17 cellular contexts compared by ENCODE assay signal in the genomic region with DNA sequence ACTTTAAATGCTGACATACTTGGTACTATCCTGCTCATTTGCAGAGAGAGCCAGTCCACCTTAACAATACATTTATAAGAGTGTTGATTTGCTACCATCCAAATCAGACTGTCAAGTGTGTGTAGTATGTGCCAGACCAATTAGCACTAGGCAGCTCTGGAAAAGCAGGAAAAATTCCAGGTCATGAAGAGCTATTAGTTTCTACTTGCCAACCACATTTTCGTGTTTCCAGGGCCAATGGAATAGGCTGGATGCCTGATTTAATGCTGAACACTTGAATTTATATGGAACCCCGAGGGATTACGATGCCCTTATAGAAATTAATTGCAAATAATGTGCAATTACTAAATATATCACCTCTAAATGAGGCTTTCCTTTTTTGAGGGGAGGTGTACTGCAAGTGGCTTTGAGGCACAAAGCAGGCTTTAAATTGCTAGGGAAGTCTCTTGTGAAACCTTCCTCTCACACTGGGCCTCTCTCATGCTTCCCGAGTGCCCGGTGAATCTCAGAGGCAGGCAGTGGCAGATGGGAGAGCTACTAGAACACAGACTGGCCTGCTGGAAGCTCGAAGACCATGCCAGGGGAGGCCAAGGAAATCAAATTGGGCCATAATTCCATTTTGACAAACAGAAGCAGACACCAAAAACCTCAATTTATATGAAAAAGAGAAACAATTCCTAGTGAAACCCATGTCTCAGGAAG.
DNase-seq lines count a peak whose midpoint lies in the region; ATAC-seq and TF ChIP-seq lines count a peak whose summit lies in the region.
"Had no signal": no experiment of that assay in that cellular context is flagged by ENCODE, and none has a peak within 500 bp of the region (broad histone marks: within the 10 kb centered on the region; RNA-seq: fewer than 3 reads in every experiment).

No MANE protein-coding gene starts in this region.

- H4K20me1 ChIP-seq in GM23248 (ENCODE audit: insufficient read depth): no peaks in the 10 kb centered on the region

- H3K36me3 ChIP-seq in GM23248 (ENCODE audit: low read depth): no peaks in the 10 kb centered on the region

- no peak for ATAC-seq in Right ventricle myocardium inferior
- ATAC-seq: activated CD4-positive, CD25-positive, alpha-beta regulatory T cell treated with anti-CD3 and anti-CD28 coated beads, Interleukin-2, amount 50 U/mL, for 24 hours; activated CD8-positive, alpha-beta T cell treated with anti-CD3 and anti-CD28 coated beads, Interleukin-2, amount 10 ng/mL, durations not matched to agents 7 days and 5 days; natural killer cell treated with Interleukin-12 subunit alpha and Interleukin-12 subunit beta and Interleukin-15 and Interleukin-18, amount 100 ng/mL, for 72 hours had no signal

- no peaks in the 10 kb centered on the region; the same call in 1 of the 2 replicates for H3K4me1 ChIP-seq in GM23248 (ENCODE audit: insufficient read depth)

- intact Hi-C loops in Right ventricle myocardium inferior (cut with DNase I): no loop called here

- TF ChIP-seq CTCF in coronary artery (IDR thresholded peaks at IDR 0.05): no peak

- no peak overlapping the region for H3K9ac ChIP-seq in GM23248

- H3K9me3 ChIP-seq in GM23248 (ENCODE audit: low read depth): no peaks in the 10 kb centered on the region

- no peak overlapping the region for H3K4me2 ChIP-seq in GM23248 (ENCODE audit: unreplicated experiment)

- H3K27ac ChIP-seq in angular gyrus (ENCODE audit: low read depth, low read length) (peak overlapping the region; percentile 12), GM23248 (no peak overlapping the region), coronary artery (no peak overlapping the region)

- WGBS in GM23248 (ENCODE audit: low coverage in 1 of 2, low lambda C conversion rate in 2 of 2, missing lambda C conversion rate in 2 of 2), 2 experiments: 43 to 46% methylated on average over 6 of the region's 6 CpGs

- no peaks in the 10 kb centered on the region for H3K9me2 ChIP-seq in GM23248 (ENCODE audit: insufficient read depth)

- H2AFZ ChIP-seq in GM23248: no peak overlapping the region

- H3K4me3 ChIP-seq in GM23248 (no peak overlapping the region), coronary artery (no peak overlapping the region)

- H3K27me3 ChIP-seq in GM23248 (replicated peaks; ENCODE audit: insufficient read depth): no peaks in the 10 kb centered on the region

- in situ Hi-C loops in GM23248 (cut with MboI): no loop called here

- DNase-seq in DMS 273 treated with DMSO at 0.1 percent for 48 hours (lab: John Stamatoyannopoulos, UW) (peak; percentile 48), NCI-H128 (lab: John Stamatoyannopoulos, UW; ENCODE audit: unreplicated experiment) (peak; percentile 1), medulla oblongata (ENCODE audit: extremely low spot score) (peak; percentile 55), GM23248 (no peak), coronary artery (ENCODE audit: low spot score) (no peak), Right ventricle myocardium inferior (ENCODE audit: missing footprints) (no peak)
- no peak for DNase-seq in stimulated activated CD4-positive, alpha-beta T cell treated with anti-CD3 and anti-CD28 coated beads, Interleukin-2, amount 100 ng/mL, for 24 hours
- DNase-seq: activated CD8-positive, alpha-beta T cell treated with anti-CD3 and anti-CD28 coated beads, Interleukin-2, amount 10 ng/mL, durations not matched to agents 7 days and 5 days; activated naive CD4-positive, alpha-beta T cell treated with Interleukin-2 at 50 U/mL for 16 hours; activated T-cell treated with anti-CD3 and anti-CD28 coated beads, Interleukin-2, amount 50 U/mL, for 1 hour; amniotic stem cell; CD4-positive, CD25-positive, alpha-beta regulatory T cell; effector memory CD4-positive, alpha-beta T cell; Karpas-422 had no signal

- no peaks in the 10 kb centered on the region for H3K79me2 ChIP-seq in GM23248 (ENCODE audit: insufficient read depth)

- H3F3A ChIP-seq in GM23248 (ENCODE audit: insufficient read depth): no peaks in the 10 kb centered on the region

Comparison
In these comparisons a context has a peak if more than half of its experiments do, and no peak if none do; other contexts are left out.
1. DNase-seq: peak in DMS 273 treated with DMSO at 0.1 percent for 48 hours (single experiment), NCI-H128 (single experiment) and medulla oblongata (single experiment); none in GM23248 (single experiment), stimulated activated CD4-positive, alpha-beta T cell treated with anti-CD3 and anti-CD28 coated beads, Interleukin-2, amount 100 ng/mL, for 24 hours (0 of 2), coronary artery (single experiment) and Right ventricle myocardium inferior (single experiment).